ENCODE assay signal across 1 cellular context in genomic region chr1:204465469-204466415, GRCh38.
TF ChIP-seq lines count a peak whose summit lies in the region.

No MANE protein-coding gene starts in this region.

TF ChIP-seq in GM23338, 12 proteins besides CTCF, POLR2A, EP300 and RAD21 (continued from another document):
- TF ChIP-seq ZNF462 (CRISPR knock-in tag; IDR thresholded peaks at IDR 0.05) (no peak), CREB1 (CRISPR knock-in tag; IDR thresholded peaks at IDR 0.05; ENCODE audit: low read depth) (no peak), ZNF331 (CRISPR knock-in tag; IDR thresholded peaks at IDR 0.05; ENCODE audit: low read depth) (no peak), POLR2AphosphoS5 (IDR thresholded peaks at IDR 0.05; ENCODE audit: low read depth) (no peak), EZH2 (IDR thresholded peaks at IDR 0.05; ENCODE audit: low read depth, unreplicated experiment) (no peak), JUNB (IDR thresholded peaks at IDR 0.05; ENCODE audit: unreplicated experiment) (no peak), NANOG (IDR thresholded peaks at IDR 0.05; ENCODE audit: borderline replicate concordance) (no peak), ZNF114 (CRISPR knock-in tag; IDR thresholded peaks at IDR 0.05) (no peak), EZH2phosphoT487 (IDR thresholded peaks at IDR 0.05; ENCODE audit: unreplicated experiment) (no peak)
- TF ChIP-seq, protein P1, sequence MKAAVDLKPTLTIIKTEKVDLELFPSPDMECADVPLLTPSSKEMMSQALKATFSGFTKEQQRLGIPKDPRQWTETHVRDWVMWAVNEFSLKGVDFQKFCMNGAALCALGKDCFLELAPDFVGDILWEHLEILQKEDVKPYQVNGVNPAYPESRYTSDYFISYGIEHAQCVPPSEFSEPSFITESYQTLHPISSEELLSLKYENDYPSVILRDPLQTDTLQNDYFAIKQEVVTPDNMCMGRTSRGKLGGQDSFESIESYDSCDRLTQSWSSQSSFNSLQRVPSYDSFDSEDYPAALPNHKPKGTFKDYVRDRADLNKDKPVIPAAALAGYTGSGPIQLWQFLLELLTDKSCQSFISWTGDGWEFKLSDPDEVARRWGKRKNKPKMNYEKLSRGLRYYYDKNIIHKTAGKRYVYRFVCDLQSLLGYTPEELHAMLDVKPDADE (IDR thresholded peaks at IDR 0.05), result no peak
- TF ChIP-seq, protein P2, sequence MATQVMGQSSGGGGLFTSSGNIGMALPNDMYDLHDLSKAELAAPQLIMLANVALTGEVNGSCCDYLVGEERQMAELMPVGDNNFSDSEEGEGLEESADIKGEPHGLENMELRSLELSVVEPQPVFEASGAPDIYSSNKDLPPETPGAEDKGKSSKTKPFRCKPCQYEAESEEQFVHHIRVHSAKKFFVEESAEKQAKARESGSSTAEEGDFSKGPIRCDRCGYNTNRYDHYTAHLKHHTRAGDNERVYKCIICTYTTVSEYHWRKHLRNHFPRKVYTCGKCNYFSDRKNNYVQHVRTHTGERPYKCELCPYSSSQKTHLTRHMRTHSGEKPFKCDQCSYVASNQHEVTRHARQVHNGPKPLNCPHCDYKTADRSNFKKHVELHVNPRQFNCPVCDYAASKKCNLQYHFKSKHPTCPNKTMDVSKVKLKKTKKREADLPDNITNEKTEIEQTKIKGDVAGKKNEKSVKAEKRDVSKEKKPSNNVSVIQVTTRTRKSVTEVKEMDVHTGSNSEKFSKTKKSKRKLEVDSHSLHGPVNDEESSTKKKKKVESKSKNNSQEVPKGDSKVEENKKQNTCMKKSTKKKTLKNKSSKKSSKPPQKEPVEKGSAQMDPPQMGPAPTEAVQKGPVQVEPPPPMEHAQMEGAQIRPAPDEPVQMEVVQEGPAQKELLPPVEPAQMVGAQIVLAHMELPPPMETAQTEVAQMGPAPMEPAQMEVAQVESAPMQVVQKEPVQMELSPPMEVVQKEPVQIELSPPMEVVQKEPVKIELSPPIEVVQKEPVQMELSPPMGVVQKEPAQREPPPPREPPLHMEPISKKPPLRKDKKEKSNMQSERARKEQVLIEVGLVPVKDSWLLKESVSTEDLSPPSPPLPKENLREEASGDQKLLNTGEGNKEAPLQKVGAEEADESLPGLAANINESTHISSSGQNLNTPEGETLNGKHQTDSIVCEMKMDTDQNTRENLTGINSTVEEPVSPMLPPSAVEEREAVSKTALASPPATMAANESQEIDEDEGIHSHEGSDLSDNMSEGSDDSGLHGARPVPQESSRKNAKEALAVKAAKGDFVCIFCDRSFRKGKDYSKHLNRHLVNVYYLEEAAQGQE (IDR thresholded peaks at IDR 0.05; ENCODE audit: unreplicated experiment), result no peak
